Comparison of ENCODE assay signal across 8 cellular contexts in the genomic region with DNA sequence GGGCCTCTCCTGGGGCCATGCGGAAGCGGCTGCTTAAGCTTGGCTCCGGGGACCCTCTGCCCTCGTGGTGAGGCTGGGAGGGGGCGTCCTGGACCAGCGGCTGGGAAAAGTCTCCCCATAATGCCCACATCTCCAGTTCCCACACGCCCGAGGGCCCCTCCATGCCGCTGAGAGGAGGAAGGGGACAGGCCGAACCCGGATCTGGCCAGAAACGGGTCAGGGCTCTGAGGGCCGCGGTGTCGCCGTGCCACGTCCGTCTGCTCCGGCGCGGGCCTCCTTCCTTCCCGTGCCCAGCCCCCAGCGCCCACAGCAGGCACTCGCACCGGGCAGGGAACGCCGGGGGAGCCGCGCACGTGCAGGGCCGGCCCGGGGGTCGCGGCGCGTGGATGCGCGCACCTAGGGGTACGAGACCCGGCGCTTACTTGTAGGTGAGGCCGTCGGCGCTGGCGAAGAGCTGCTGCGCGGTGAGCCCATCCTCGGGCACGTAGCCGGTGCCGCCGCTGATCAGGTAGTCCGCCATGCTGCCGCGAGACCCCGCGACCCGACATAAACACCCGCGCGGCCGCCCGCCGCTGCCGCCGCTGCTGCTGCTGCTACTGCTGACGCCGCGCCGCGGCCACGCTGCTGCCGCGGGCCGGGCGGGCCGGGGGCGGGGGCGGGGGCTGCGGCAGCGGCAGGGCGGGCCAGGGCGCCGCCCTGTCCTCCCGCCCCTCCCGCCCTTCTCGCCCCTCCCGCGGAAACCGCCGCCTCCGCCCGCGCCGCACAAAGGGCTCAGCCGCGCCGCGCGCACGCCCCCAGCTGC. TPM values are rescaled to one million over a fixed set of nuclear protein-coding genes. Genes with fewer than 3 reads are reported as not detected.
DNase-seq lines count a peak whose midpoint lies in the region; FAIRE-seq and TF ChIP-seq lines count a peak whose summit lies in the region.

No MANE protein-coding gene starts in this region.

- FAIRE-seq in GM19239 (lab: Jason Lieb, UNC): no peak

- no peak for TF ChIP-seq RAD21 in liver (IDR thresholded peaks at IDR 0.05)

- H3K27me3 ChIP-seq in HUES64 (ENCODE audit: insufficient read depth, low read length) (peaks cover 67% of the 10 kb centered on the region), liver (ENCODE audit: control insufficient read depth in 4 of 4, insufficient read depth in 4 of 4, low read length in 3 of 4) (no peaks in the 10 kb centered on the region)

- H3K4me3 ChIP-seq in HUES64 (ENCODE audit: low read length) (peak overlapping the region; percentile 67), liver (ENCODE audit: low read depth in 1 of 3, low read length in 3 of 3) (peak overlapping the region in 2 of 3 donors; percentile 49 to 61)

- DNase-seq in DMS53 (lab: John Stamatoyannopoulos, UW): peak; percentile 82
- peak; percentile 24 for DNase-seq in UCSD-AML1 (lab: John Stamatoyannopoulos, UW; ENCODE audit: unreplicated experiment)
- DNase-seq in caudate nucleus (lab: John Stamatoyannopoulos, UW): peak in 11 of 61 donors; percentile 12 to 66 (median 36)
- peak; percentile 19 to 30 for DNase-seq in stimulated activated CD8-positive, alpha-beta memory T cell treated with anti-CD3 and anti-CD28 coated beads, Interleukin-2, amount 100 ng/mL, for 1 hour (ENCODE audit: low read depth in 2 of 2)
- no peak for DNase-seq in NCI-H1694 treated with DMSO at 0.1 percent for 48 hours (lab: John Stamatoyannopoulos, UW)
- no peak for DNase-seq in GM19239 (ENCODE audit: insufficient read length, low spot score)

- TF ChIP-seq CTCF in liver (IDR thresholded peaks at IDR 0.05; ENCODE audit: low read depth, low read length, missing input control): no peak

- no peak overlapping the region for H3K27ac ChIP-seq in HUES64 (ENCODE audit: low read depth, low read length)
- H3K27ac ChIP-seq in caudate nucleus (ENCODE audit: low read depth, low read length): peak overlapping the region; percentile 26
- H3K27ac ChIP-seq in liver (ENCODE audit: low read depth in 1 of 2, low read length in 2 of 2): no peak overlapping the region

- WGBS in HUES64: under 1% methylated on average over 96 of the region's 101 CpGs
- 5% methylated on average over 101 of the region's 101 CpGs for WGBS in liver

- H3K9me3 ChIP-seq in HUES64 (ENCODE audit: insufficient read depth, low read depth, low read length): no peaks in the 10 kb centered on the region
- no peaks in the 10 kb centered on the region for H3K9me3 ChIP-seq in liver (ENCODE audit: control insufficient read depth in 4 of 4, low read length in 3 of 4)

- peak overlapping the region; percentile 73 for H3K9ac ChIP-seq in HUES64 (ENCODE audit: low read depth, low read length)
- no peak overlapping the region for H3K9ac ChIP-seq in liver (ENCODE audit: low read depth in 1 of 2, low read length in 2 of 2)

- H3K36me3 ChIP-seq in HUES64 (ENCODE audit: insufficient read depth, low read length): no peaks in the 10 kb centered on the region
- H3K36me3 ChIP-seq in liver (ENCODE audit: control insufficient read depth in 4 of 4, insufficient read depth in 3 of 4, low read depth in 1 of 4, low read length in 3 of 4): no peaks in the 10 kb centered on the region

- H3K4me1 ChIP-seq in HUES64 (ENCODE audit: insufficient read depth, low read length) (peaks cover 37% of the 10 kb centered on the region; the same call in 1 of the 2 replicates), liver (ENCODE audit: control insufficient read depth in 4 of 4, insufficient read depth in 4 of 4, low read length in 3 of 4) (peaks cover 0 to 18% (median 9%) of the 10 kb centered on the region in 4 donors)

TF ChIP-seq in liver, 16 proteins besides CTCF, POLR2A, EP300 and RAD21:
- TF ChIP-seq, protein P1, sequence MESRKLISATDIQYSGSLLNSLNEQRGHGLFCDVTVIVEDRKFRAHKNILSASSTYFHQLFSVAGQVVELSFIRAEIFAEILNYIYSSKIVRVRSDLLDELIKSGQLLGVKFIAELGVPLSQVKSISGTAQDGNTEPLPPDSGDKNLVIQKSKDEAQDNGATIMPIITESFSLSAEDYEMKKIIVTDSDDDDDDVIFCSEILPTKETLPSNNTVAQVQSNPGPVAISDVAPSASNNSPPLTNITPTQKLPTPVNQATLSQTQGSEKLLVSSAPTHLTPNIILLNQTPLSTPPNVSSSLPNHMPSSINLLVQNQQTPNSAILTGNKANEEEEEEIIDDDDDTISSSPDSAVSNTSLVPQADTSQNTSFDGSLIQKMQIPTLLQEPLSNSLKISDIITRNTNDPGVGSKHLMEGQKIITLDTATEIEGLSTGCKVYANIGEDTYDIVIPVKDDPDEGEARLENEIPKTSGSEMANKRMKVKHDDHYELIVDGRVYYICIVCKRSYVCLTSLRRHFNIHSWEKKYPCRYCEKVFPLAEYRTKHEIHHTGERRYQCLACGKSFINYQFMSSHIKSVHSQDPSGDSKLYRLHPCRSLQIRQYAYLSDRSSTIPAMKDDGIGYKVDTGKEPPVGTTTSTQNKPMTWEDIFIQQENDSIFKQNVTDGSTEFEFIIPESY (IDR thresholded peaks at IDR 0.05): no peak
- TF ChIP-seq YY1 (IDR thresholded peaks at IDR 0.05) (no peak), FOXA1 (IDR thresholded peaks at IDR 0.05) (no peak), SP1 (IDR thresholded peaks at IDR 0.05) (no peak), HNF4G (IDR thresholded peaks at IDR 0.05) (no peak), EGR1 (IDR thresholded peaks at IDR 0.05; ENCODE audit: low read depth in 2 of 2) (no peak), FOXA2 (IDR thresholded peaks at IDR 0.05) (no peak), JUND (IDR thresholded peaks at IDR 0.05) (no peak)
- TF ChIP-seq, protein P2, sequence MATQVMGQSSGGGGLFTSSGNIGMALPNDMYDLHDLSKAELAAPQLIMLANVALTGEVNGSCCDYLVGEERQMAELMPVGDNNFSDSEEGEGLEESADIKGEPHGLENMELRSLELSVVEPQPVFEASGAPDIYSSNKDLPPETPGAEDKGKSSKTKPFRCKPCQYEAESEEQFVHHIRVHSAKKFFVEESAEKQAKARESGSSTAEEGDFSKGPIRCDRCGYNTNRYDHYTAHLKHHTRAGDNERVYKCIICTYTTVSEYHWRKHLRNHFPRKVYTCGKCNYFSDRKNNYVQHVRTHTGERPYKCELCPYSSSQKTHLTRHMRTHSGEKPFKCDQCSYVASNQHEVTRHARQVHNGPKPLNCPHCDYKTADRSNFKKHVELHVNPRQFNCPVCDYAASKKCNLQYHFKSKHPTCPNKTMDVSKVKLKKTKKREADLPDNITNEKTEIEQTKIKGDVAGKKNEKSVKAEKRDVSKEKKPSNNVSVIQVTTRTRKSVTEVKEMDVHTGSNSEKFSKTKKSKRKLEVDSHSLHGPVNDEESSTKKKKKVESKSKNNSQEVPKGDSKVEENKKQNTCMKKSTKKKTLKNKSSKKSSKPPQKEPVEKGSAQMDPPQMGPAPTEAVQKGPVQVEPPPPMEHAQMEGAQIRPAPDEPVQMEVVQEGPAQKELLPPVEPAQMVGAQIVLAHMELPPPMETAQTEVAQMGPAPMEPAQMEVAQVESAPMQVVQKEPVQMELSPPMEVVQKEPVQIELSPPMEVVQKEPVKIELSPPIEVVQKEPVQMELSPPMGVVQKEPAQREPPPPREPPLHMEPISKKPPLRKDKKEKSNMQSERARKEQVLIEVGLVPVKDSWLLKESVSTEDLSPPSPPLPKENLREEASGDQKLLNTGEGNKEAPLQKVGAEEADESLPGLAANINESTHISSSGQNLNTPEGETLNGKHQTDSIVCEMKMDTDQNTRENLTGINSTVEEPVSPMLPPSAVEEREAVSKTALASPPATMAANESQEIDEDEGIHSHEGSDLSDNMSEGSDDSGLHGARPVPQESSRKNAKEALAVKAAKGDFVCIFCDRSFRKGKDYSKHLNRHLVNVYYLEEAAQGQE (IDR thresholded peaks at IDR 0.05): no peak
- TF ChIP-seq, protein P3, sequence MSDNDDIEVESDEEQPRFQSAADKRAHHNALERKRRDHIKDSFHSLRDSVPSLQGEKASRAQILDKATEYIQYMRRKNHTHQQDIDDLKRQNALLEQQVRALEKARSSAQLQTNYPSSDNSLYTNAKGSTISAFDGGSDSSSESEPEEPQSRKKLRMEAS (IDR thresholded peaks at IDR 0.05): no peak

RNA-seq across cellular contexts. Expression of a gene that starts 4.2 kb away (rescaled TPM):
- polyA plus RNA-seq in HUES64 (2013, experiment 1 of 2): 26.2 TPM
- 27.6 TPM for polyA plus RNA-seq in HUES64 (2013, experiment 2 of 2)
- total RNA-seq in liver: 10 to 100 TPM in 1 of 2 donors, 1 to 10 TPM in 1; 5.0 to 11.1 TPM
- polyA plus RNA-seq in liver: 1 to 10 TPM; 2.4 to 5.4 TPM

RNA-seq across cellular contexts. Expression of a gene that starts 44.1 kb away (rescaled TPM):
- polyA plus RNA-seq in HUES64 (2013, experiment 1 of 2): 0.90 TPM
- 1.3 TPM for polyA plus RNA-seq in HUES64 (2013, experiment 2 of 2)
- total RNA-seq in liver: under 1 TPM in 1 of 2 donors, not detected in 1; 0.14 TPM
- under 1 TPM in 1 of 2 donors, not detected in 1; 0.13 TPM for polyA plus RNA-seq in liver

RNA-seq across cellular contexts. Expression of a gene that starts 50.1 kb away (rescaled TPM):
- polyA plus RNA-seq in HUES64 (2013, experiment 1 of 2): 33.1 TPM
- polyA plus RNA-seq in HUES64 (2013, experiment 2 of 2): 32.6 TPM
- total RNA-seq in liver: 1 to 10 TPM; 5.2 to 5.6 TPM
- polyA plus RNA-seq in liver: 1 to 10 TPM; 3.9 to 5.1 TPM

Comparison
In these comparisons a context has a peak if more than half of its experiments do, and no peak if none do; other contexts are left out.
1. DNase-seq: peak in DMS53 (single experiment), UCSD-AML1 (single experiment) and stimulated activated CD8-positive, alpha-beta memory T cell treated with anti-CD3 and anti-CD28 coated beads, Interleukin-2, amount 100 ng/mL, for 1 hour (2 of 2); none in NCI-H1694 treated with DMSO at 0.1 percent for 48 hours (single experiment) and GM19239 (single experiment).